In the genomic region with DNA sequence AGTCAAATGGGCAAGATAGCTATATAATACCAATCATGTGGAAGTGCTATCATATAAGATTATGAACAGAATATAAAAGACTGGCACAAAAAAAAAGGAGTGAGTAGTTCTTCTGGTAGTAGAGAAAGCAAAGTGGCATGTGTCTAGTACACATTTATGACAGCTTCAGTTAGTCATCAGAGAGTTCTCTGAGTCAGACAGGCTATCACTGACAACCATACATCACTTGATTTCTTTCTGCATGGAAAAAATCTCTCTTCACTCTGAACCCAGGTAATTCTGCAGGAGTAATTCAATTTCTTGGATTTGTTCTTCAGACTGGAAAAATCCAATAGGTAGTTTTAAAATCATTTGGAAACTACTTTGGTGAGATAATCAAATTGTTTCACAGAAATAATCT, we compare ENCODE assay signal across 17 cellular contexts.
A peak's percentile ranks its signal among the peaks of the same experiment; 100 is the strongest.
DNase-seq lines count a peak whose midpoint lies in the region; ATAC-seq and TF ChIP-seq lines count a peak whose summit lies in the region.
"Had no signal": no experiment of that assay in that cellular context is flagged by ENCODE, and none has a peak within 500 bp of the region (broad histone marks: within the 10 kb centered on the region; RNA-seq: fewer than 3 reads in every experiment).

No MANE protein-coding gene starts in this region.

- no peaks in the 10 kb centered on the region for H3K79me2 ChIP-seq in neural cell (replicated peaks; ENCODE audit: insufficient read depth, low read length)

- H3F3A ChIP-seq in neural cell (ENCODE audit: insufficient read depth, low read length, poor library complexity, severe bottlenecking) = no peaks in the 10 kb centered on the region

- no peak overlapping the region for H2AFZ ChIP-seq in neural cell (ENCODE audit: low read depth, low read length)
- H2AFZ ChIP-seq: GM23338 had no signal

- no peaks in the 10 kb centered on the region for H3K36me3 ChIP-seq in neural cell (ENCODE audit: insufficient read depth, low read length)

- ATAC-seq in Right ventricle myocardium superior (ENCODE audit: poor library complexity) (peak; percentile 36), Right ventricle myocardium inferior (no peak), GM21447 (IDR thresholded peaks at IDR 0.05; ENCODE audit: unreplicated experiment) (no peak), GM19395 (IDR thresholded peaks at IDR 0.05; ENCODE audit: unreplicated experiment) (no peak)
- ATAC-seq: GM23338 had no signal

- no peak overlapping the region for H3K4me2 ChIP-seq in neural cell (ENCODE audit: low read length)
- H3K4me2 ChIP-seq: GM23338 had no signal

- peak; percentile 100 for TF ChIP-seq EP300 in neural cell (conservative IDR thresholded peaks at IDR 0.05; ENCODE audit: poor library complexity, severe bottlenecking)

- no peak for TF ChIP-seq CTCF in epithelial cell of esophagus (IDR thresholded peaks at IDR 0.05; ENCODE audit: insufficient read depth, low read depth, low read length, missing control alignments)
- no peak for TF ChIP-seq CTCF in neural cell (IDR thresholded peaks at IDR 0.05; ENCODE audit: poor library complexity, severe bottlenecking)

- no peaks in the 10 kb centered on the region for H3K9me2 ChIP-seq in neural cell (ENCODE audit: insufficient read depth, low read length)

- no peak for DNase-seq in Right ventricle myocardium superior
- no peak for DNase-seq in Right ventricle myocardium inferior (ENCODE audit: missing footprints)
- peak; percentile 28 for DNase-seq in NCI-H82 (lab: John Stamatoyannopoulos, UW)
- DNase-seq in epithelial cell of esophagus (ENCODE audit: low read depth) = peak; percentile 73
- DNase-seq in NCI-H2171 (lab: John Stamatoyannopoulos, UW) = no peak
- DNase-seq: COR-L47; DMS 273 treated with DMSO at 0.1 percent for 48 hours; GF-D8; KG1; NCI-H1436; NCI-H2029; NCI-H526; NK-92 treated with Interleukin-12 subunit alpha and Interleukin-12 subunit beta, amount 100 ng/mL, for 24 hours had no signal

- intact Hi-C loops in Right ventricle myocardium superior (cut with DNase I) = no loop called here
- intact Hi-C loops in Right ventricle myocardium inferior (cut with DNase I) = no loop called here

- H3K27ac ChIP-seq in neural cell (ENCODE audit: low read length) = peak overlapping the region; percentile 78

- H3K4me3 ChIP-seq in epithelial cell of esophagus (ENCODE audit: low read length) (no peak overlapping the region), neural cell (ENCODE audit: low read length) (no peak overlapping the region)
- H3K4me3 ChIP-seq: GM23338 had no signal

- H3K9me3 ChIP-seq in neural cell (ENCODE audit: low read length) = no peaks in the 10 kb centered on the region

- TF ChIP-seq RAD21 in neural cell (conservative IDR thresholded peaks at IDR 0.05) = no peak

- no peaks in the 10 kb centered on the region for H4K20me1 ChIP-seq in neural cell (ENCODE audit: insufficient read depth)

- peak overlapping the region; percentile 25 for H3K9ac ChIP-seq in neural cell (ENCODE audit: low read length)

- no peaks in the 10 kb centered on the region for H3K27me3 ChIP-seq in neural cell (ENCODE audit: insufficient read depth, low read depth, low read length)

TF ChIP-seq in neural cell, 6 proteins besides CTCF, POLR2A, EP300 and RAD21:
- TF ChIP-seq SMC3 (conservative IDR thresholded peaks at IDR 0.05; ENCODE audit: poor library complexity) (no peak), TAF1 (IDR thresholded peaks at IDR 0.05; ENCODE audit: low read depth) (no peak), EZH2 (IDR thresholded peaks at IDR 0.05; ENCODE audit: borderline replicate concordance, insufficient read depth, low read length, poor library complexity, severe bottlenecking) (no peak), POLR2AphosphoS5 (IDR thresholded peaks at IDR 0.05) (peak; percentile 96), MXI1 (conservative IDR thresholded peaks at IDR 0.05; ENCODE audit: poor library complexity, severe bottlenecking) (no peak)
- TF ChIP-seq, protein P1, sequence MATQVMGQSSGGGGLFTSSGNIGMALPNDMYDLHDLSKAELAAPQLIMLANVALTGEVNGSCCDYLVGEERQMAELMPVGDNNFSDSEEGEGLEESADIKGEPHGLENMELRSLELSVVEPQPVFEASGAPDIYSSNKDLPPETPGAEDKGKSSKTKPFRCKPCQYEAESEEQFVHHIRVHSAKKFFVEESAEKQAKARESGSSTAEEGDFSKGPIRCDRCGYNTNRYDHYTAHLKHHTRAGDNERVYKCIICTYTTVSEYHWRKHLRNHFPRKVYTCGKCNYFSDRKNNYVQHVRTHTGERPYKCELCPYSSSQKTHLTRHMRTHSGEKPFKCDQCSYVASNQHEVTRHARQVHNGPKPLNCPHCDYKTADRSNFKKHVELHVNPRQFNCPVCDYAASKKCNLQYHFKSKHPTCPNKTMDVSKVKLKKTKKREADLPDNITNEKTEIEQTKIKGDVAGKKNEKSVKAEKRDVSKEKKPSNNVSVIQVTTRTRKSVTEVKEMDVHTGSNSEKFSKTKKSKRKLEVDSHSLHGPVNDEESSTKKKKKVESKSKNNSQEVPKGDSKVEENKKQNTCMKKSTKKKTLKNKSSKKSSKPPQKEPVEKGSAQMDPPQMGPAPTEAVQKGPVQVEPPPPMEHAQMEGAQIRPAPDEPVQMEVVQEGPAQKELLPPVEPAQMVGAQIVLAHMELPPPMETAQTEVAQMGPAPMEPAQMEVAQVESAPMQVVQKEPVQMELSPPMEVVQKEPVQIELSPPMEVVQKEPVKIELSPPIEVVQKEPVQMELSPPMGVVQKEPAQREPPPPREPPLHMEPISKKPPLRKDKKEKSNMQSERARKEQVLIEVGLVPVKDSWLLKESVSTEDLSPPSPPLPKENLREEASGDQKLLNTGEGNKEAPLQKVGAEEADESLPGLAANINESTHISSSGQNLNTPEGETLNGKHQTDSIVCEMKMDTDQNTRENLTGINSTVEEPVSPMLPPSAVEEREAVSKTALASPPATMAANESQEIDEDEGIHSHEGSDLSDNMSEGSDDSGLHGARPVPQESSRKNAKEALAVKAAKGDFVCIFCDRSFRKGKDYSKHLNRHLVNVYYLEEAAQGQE (IDR thresholded peaks at IDR 0.05; ENCODE audit: borderline replicate concordance) = peak; percentile 88

Comparison
In these comparisons a context has a peak if more than half of its experiments do, and no peak if none do; other contexts are left out.
1. DNase-seq: peak in NCI-H82 (single experiment) and epithelial cell of esophagus (single experiment); none in Right ventricle myocardium superior (single experiment), Right ventricle myocardium inferior (single experiment) and NCI-H2171 (single experiment).